12 cellular contexts compared by ENCODE assay signal in genomic region chr9:75624984-75625383, GRCh38.
"Had no signal": no experiment of that assay in that cellular context is flagged by ENCODE, and none has a peak within 500 bp of the region (broad histone marks: within the 10 kb centered on the region; RNA-seq: fewer than 3 reads in every experiment).

No MANE protein-coding gene starts in this region.

- H3K27me3 ChIP-seq: cardiac muscle cell had no signal

- ATAC-seq: activated CD8-positive, alpha-beta T cell treated with anti-CD3 and anti-CD28 coated beads, Interleukin-2, amount 10 ng/mL, durations not matched to agents 7 days and 5 days; naive thymus-derived CD4-positive, alpha-beta T cell; WTC11 had no signal

- H3K4me3 ChIP-seq: cardiac muscle cell had no signal

- H3K27ac ChIP-seq: cardiac muscle cell had no signal

- DNase-seq: activated CD4-positive, alpha-beta T cell treated with anti-CD3 and anti-CD28 coated beads for 48 hours; activated CD8-positive, alpha-beta T cell treated with anti-CD3 and anti-CD28 coated beads, Interleukin-2, amount 10 ng/mL, durations not matched to agents 7 days and 5 days; activated naive CD4-positive, alpha-beta T cell treated with anti-CD3 and anti-CD28 coated beads for 36 hours; effector CD4-positive, alpha-beta T cell; foreskin melanocyte; islet precursor cell; naive thymus-derived CD4-positive, alpha-beta T cell; occipital lobe; stimulated activated CD4-positive, alpha-beta T cell treated with anti-CD3 and anti-CD28 coated beads, Interleukin-4, amount 100 ng/mL, for 1 hour; T-helper 1 cell had no signal
